In the genomic region with DNA sequence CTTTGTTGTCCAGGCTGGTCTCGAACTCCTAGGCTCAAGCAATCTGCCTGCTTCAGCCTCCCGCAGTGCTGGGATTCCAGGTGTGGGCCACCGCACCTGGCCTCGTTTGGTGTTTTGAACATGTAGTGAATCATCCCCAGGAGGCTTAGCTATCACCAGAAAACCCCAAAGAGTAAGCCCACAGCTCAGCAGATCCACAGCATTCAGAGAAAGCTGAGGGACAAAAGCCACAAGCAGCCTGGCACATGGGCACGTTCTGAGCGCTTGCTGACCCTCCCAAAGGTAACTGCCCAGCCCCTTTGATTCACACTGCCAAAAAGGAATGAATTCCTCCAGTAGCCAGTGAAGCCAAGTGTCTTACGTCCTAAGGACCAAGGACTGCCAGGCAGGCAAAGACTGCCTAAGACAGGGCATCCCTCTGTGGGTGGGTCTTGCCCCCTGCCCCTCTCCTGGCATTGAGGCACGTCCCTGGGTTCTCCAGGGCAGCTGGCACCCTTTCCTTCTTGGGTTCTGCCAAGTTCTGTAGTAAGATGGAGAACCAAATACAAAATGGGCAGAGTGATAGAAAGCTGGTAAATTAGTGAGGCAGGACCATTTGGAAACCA, we compare ENCODE assay signal across 1 cellular context.
TF ChIP-seq lines count a peak whose summit lies in the region.

No MANE protein-coding gene starts in this region.

TF ChIP-seq in HEK293T, 16 proteins besides CTCF, POLR2A, EP300 and RAD21 (continued from another document):
- TF ChIP-seq FOXA1 (IDR thresholded peaks at IDR 0.05): no peak
- no peak for TF ChIP-seq NFRKB (IDR thresholded peaks at IDR 0.05)
- no peak for TF ChIP-seq ELF4 (IDR thresholded peaks at IDR 0.05)
- no peak for TF ChIP-seq SP1 (IDR thresholded peaks at IDR 0.05)
- TF ChIP-seq ARNT (IDR thresholded peaks at IDR 0.05): no peak
- no peak for TF ChIP-seq TARDBP (IDR thresholded peaks at IDR 0.05)
- no peak for TF ChIP-seq HDGF (IDR thresholded peaks at IDR 0.05; ENCODE audit: borderline replicate concordance)
- no peak for TF ChIP-seq LEF1 (IDR thresholded peaks at IDR 0.05; ENCODE audit: borderline replicate concordance)
- TF ChIP-seq CTBP1 (IDR thresholded peaks at IDR 0.05; ENCODE audit: borderline replicate concordance): no peak
- no peak for TF ChIP-seq L3MBTL2 (conservative IDR thresholded peaks at IDR 0.05)
- TF ChIP-seq FOXK2 (IDR thresholded peaks at IDR 0.05): no peak
- TF ChIP-seq FOXM1 (IDR thresholded peaks at IDR 0.05; ENCODE audit: borderline replicate concordance): no peak
- TF ChIP-seq ZNF384 (IDR thresholded peaks at IDR 0.05): no peak
